In the genomic region with DNA sequence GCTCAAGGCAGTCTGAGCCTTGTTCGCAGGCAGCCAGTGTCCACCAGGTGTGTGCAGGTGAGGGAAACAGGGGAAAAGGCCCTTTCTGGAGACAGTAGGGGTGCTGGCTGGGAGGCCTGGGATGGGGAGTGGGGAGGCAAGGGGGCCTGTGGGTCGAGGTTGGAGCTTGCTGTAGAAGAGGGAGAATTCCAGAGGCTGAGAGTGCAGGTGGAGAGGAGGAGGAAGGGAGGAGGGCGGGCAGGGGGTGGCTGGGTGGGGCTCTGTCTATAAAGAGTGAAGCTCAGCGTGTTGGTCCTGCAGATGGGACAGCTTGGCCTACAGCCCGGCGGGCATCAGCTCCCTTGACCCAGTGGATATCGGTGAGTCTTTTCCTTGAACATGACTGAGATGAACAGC, we compare ENCODE assay signal across 19 cellular contexts. TPM values are rescaled to one million over a fixed set of nuclear protein-coding genes. Genes with fewer than 3 reads are reported as not detected.
A peak's percentile ranks its signal among the peaks of the same experiment; 100 is the strongest.
DNase-seq lines count a peak whose midpoint lies in the region; ATAC-seq and TF ChIP-seq lines count a peak whose summit lies in the region.
"Had no signal": no experiment of that assay in that cellular context is flagged by ENCODE, and none has a peak within 500 bp of the region (broad histone marks: within the 10 kb centered on the region; RNA-seq: fewer than 3 reads in every experiment).

A gene with protein sequence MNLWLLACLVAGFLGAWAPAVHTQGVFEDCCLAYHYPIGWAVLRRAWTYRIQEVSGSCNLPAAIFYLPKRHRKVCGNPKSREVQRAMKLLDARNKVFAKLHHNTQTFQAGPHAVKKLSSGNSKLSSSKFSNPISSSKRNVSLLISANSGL (plus strand): TSS at position 297 of the 396 bp plus-strand sequence. CDS start 290 bp downstream, outside the sequence.

- H3K27me3 Mint-ChIP-seq in T-helper 1 cell treated with Interleukin-12 subunit alpha and Interleukin-12 subunit beta and Interleukin-4 antibody, amounts not matched to agents 30 μg/mL and 1 μg/mL, for 36 hours (ENCODE audit: low read depth) = peaks cover 4% of the 10 kb centered on the region
- peaks cover 33% of the 10 kb centered on the region for H3K27me3 Mint-ChIP-seq in H9 (ENCODE audit: low read depth)
- peaks cover 6% of the 10 kb centered on the region for H3K27me3 Mint-ChIP-seq in activated naive CD8-positive, alpha-beta T cell treated with anti-CD3 and anti-CD28 coated beads, Interleukin-2, amount 10 ng/mL, durations not matched to agents 7 days and 5 days

- H3K23me2 ChIP-seq in H9 (ENCODE audit: insufficient read length, low read depth, low read length, poor library complexity, severe bottlenecking) = peaks cover 3% of the 10 kb centered on the region

- H2BK120ac ChIP-seq in H9 (ENCODE audit: low read depth, low read length, poor library complexity, severe bottlenecking) (no peak within 1 kb of the TSS), neuronal stem cell (ENCODE audit: low read depth, low read length) (peak within 1 kb of the TSS; percentile 13)

- no peak within 1 kb of the TSS for H3K56ac ChIP-seq in H9 (ENCODE audit: insufficient read length, low read depth, low read length)

- H3K36me3 ChIP-seq in neuronal stem cell (replicated peaks in 1 of 2; ENCODE audit: control insufficient read depth in 2 of 2, insufficient read depth in 2 of 2, low read length in 2 of 2) = no peaks in the 10 kb centered on the region
- H3K36me3 ChIP-seq: HAP-1, heart left ventricle, suprapubic skin had no signal

- H4K5ac ChIP-seq in H9 (ENCODE audit: insufficient read length, low read depth, low read length) = no peak within 1 kb of the TSS

- TF ChIP-seq CTCF in H9 (conservative IDR thresholded peaks at IDR 0.05) = no peak

- H3K4me2 ChIP-seq in H9 (ENCODE audit: insufficient read depth, insufficient read length, low read length) (no peak within 1 kb of the TSS), neuronal stem cell (ENCODE audit: insufficient read depth, low read length, poor library complexity, severe bottlenecking) (no peak within 1 kb of the TSS)

- no peak within 1 kb of the TSS for H3K4me3 ChIP-seq in neuronal stem cell (ENCODE audit: low read length in 2 of 2)
- H3K4me3 ChIP-seq: HAP-1, heart left ventricle, suprapubic skin had no signal

- no peak within 1 kb of the TSS for H4K8ac ChIP-seq in H9 (replicated peaks; ENCODE audit: insufficient read length, low read depth, low read length)
- no peak within 1 kb of the TSS for H4K8ac ChIP-seq in neuronal stem cell (ENCODE audit: low read depth, low read length)

- peaks cover 2% of the 10 kb centered on the region; the same call in 1 of the 2 replicates for H3K4me1 ChIP-seq in H9 (ENCODE audit: insufficient read depth, low read length)
- peaks cover 4 to 22% of the 10 kb centered on the region in 2 donors for H3K4me1 ChIP-seq in neuronal stem cell (ENCODE audit: control insufficient read depth in 2 of 2, insufficient read depth in 1 of 2, low read depth in 1 of 2, low read length in 2 of 2)

- peak within 1 kb of the TSS; percentile 5 for H3K18ac ChIP-seq in H9 (ENCODE audit: insufficient read length, low read depth, low read length)
- H3K18ac ChIP-seq in neuronal stem cell (ENCODE audit: low read length) = peak within 1 kb of the TSS; percentile 90

- peak within 1 kb of the TSS; percentile 80 for H3K27ac Mint-ChIP-seq in T-helper 1 cell treated with Interleukin-12 subunit alpha and Interleukin-12 subunit beta and Interleukin-4 antibody, amounts not matched to agents 30 μg/mL and 1 μg/mL, for 36 hours
- H3K27ac Mint-ChIP-seq in H9 = peak within 1 kb of the TSS in 2 of 3 experiments; percentile 18 to 57; a peak in 3 of 7 replicates
- peak within 1 kb of the TSS; percentile 100 for H3K27ac Mint-ChIP-seq in activated naive CD8-positive, alpha-beta T cell treated with anti-CD3 and anti-CD28 coated beads, Interleukin-2, amount 10 ng/mL, durations not matched to agents 7 days and 5 days

- H2BK5ac ChIP-seq in H9 (ENCODE audit: insufficient read length, low read length) = no peak within 1 kb of the TSS
- no peak within 1 kb of the TSS for H2BK5ac ChIP-seq in neuronal stem cell (ENCODE audit: low read length)

- H3K4me1 Mint-ChIP-seq in T-helper 1 cell treated with Interleukin-12 subunit alpha and Interleukin-12 subunit beta and Interleukin-4 antibody, amounts not matched to agents 30 μg/mL and 1 μg/mL, for 36 hours (ENCODE audit: low read depth) = peaks cover 5% of the 10 kb centered on the region
- H3K4me1 Mint-ChIP-seq in H9 = peaks cover 15 to 29% of the 10 kb centered on the region in 2 experiments
- peaks cover 20% of the 10 kb centered on the region for H3K4me1 Mint-ChIP-seq in activated naive CD8-positive, alpha-beta T cell treated with anti-CD3 and anti-CD28 coated beads, Interleukin-2, amount 10 ng/mL, durations not matched to agents 7 days and 5 days

- no peak within 1 kb of the TSS for H3K14ac ChIP-seq in H9 (ENCODE audit: insufficient read depth, low read length)
- peak within 1 kb of the TSS; percentile 56 for H3K14ac ChIP-seq in neuronal stem cell (ENCODE audit: low read length)

- H2BK20ac ChIP-seq in H9 (ENCODE audit: low read depth, low read length, poor library complexity, severe bottlenecking) = no peak within 1 kb of the TSS

- H4K20me1 ChIP-seq in H9 (ENCODE audit: control insufficient read depth, insufficient read depth, insufficient read length) = no peaks in the 10 kb centered on the region

- peak within 1 kb of the TSS; percentile 25 for H3K4me3 Mint-ChIP-seq in T-helper 1 cell treated with Interleukin-12 subunit alpha and Interleukin-12 subunit beta and Interleukin-4 antibody, amounts not matched to agents 30 μg/mL and 1 μg/mL, for 36 hours
- H3K4me3 Mint-ChIP-seq in H9 = peak within 1 kb of the TSS in 1 of 2 experiments; percentile 48; a peak in 1 of 5 replicates
- H3K4me3 Mint-ChIP-seq in activated naive CD8-positive, alpha-beta T cell treated with anti-CD3 and anti-CD28 coated beads, Interleukin-2, amount 10 ng/mL, durations not matched to agents 7 days and 5 days = peak within 1 kb of the TSS; percentile 90

- no peaks in the 10 kb centered on the region for H3K36me3 Mint-ChIP-seq in T-helper 1 cell treated with Interleukin-12 subunit alpha and Interleukin-12 subunit beta and Interleukin-4 antibody, amounts not matched to agents 30 μg/mL and 1 μg/mL, for 36 hours (ENCODE audit: low read depth)
- H3K36me3 Mint-ChIP-seq in H9 (ENCODE audit: insufficient read depth in 1 of 3, low read depth in 3 of 3) = no peaks in the 10 kb centered on the region
- H3K36me3 Mint-ChIP-seq in activated naive CD8-positive, alpha-beta T cell treated with anti-CD3 and anti-CD28 coated beads, Interleukin-2, amount 10 ng/mL, durations not matched to agents 7 days and 5 days = no peaks in the 10 kb centered on the region

- H3T11ph ChIP-seq in H9 (ENCODE audit: low read length) = no peak within 1 kb of the TSS

- H3K27me3 ChIP-seq in H9 (ENCODE audit: insufficient read depth, low read length) = no peaks in the 10 kb centered on the region
- H3K27me3 ChIP-seq in neuronal stem cell (ENCODE audit: control insufficient read depth in 3 of 3, insufficient read depth in 3 of 3, low read depth in 1 of 3, low read length in 3 of 3) = peaks cover 0 to 7% (median 4%) of the 10 kb centered on the region in 3 experiments

- ATAC-seq in activated naive CD8-positive, alpha-beta T cell treated with anti-CD3 and anti-CD28 coated beads, Interleukin-2, amount 10 ng/mL, durations not matched to agents 7 days and 5 days (ENCODE audit: low read depth) = no peak
- ATAC-seq in HG03460 (IDR thresholded peaks at IDR 0.05; ENCODE audit: unreplicated experiment) = no peak
- ATAC-seq: heart left ventricle, left ventricle myocardium superior had no signal

- no peak within 1 kb of the TSS for H3K4ac ChIP-seq in H9 (ENCODE audit: low read depth, low read length)
- H3K4ac ChIP-seq in neuronal stem cell (ENCODE audit: low read length) = no peak within 1 kb of the TSS

- H3K23ac ChIP-seq in H9 (ENCODE audit: insufficient read length, low read depth, low read length) (no peak within 1 kb of the TSS), neuronal stem cell (ENCODE audit: low read depth, low read length, poor library complexity) (no peak within 1 kb of the TSS)

- no peaks in the 10 kb centered on the region for H3K79me1 ChIP-seq in H9 (ENCODE audit: insufficient read depth, low read depth, low read length, poor library complexity, severe bottlenecking)
- no peaks in the 10 kb centered on the region for H3K79me1 ChIP-seq in neuronal stem cell (ENCODE audit: low read depth, low read length)

- H2AFZ ChIP-seq in H9 (ENCODE audit: low read length) = no peak within 1 kb of the TSS
- H2AFZ ChIP-seq in neuronal stem cell (ENCODE audit: low read length) = no peak within 1 kb of the TSS

- no peak within 1 kb of the TSS for H2BK15ac ChIP-seq in H9 (ENCODE audit: low read depth, low read length)
- H2BK15ac ChIP-seq in neuronal stem cell (ENCODE audit: low read length) = peak within 1 kb of the TSS; percentile 41

- no peaks in the 10 kb centered on the region for H3K9me3 ChIP-seq in H9 (ENCODE audit: control insufficient read depth, low read depth, low read length)
- H3K9me3 ChIP-seq in neuronal stem cell (replicated peaks in 1 of 2; ENCODE audit: control insufficient read depth in 2 of 2, insufficient read depth in 1 of 2, low read depth in 1 of 2, low read length in 2 of 2) = peaks cover 0 to 3% of the 10 kb centered on the region in 2 donors
- H3K9me3 ChIP-seq: HAP-1, heart left ventricle, suprapubic skin had no signal

- no CpG with 5 or more reads among the region's 7 CpGs for WGBS in H9 (ENCODE audit: extremely low coverage, insufficient read length, low lambda C conversion rate)
- WGBS in neuronal stem cell (ENCODE audit: extremely low coverage in 2 of 2, insufficient read length in 2 of 2, insufficient replicate concordance in 1 of 2), 2 donors = no CpG with 5 or more reads among the region's 7 CpGs

- H3K27ac ChIP-seq in H9 (ENCODE audit: insufficient read length, low read depth, low read length) (no peak within 1 kb of the TSS), neuronal stem cell (replicated peaks; ENCODE audit: low read length) (no peak within 1 kb of the TSS)
- H3K27ac ChIP-seq: 22Rv1, heart left ventricle, suprapubic skin had no signal

- H4K91ac ChIP-seq in H9 (ENCODE audit: insufficient read length, low read depth, low read length) = no peak within 1 kb of the TSS
- no peak within 1 kb of the TSS for H4K91ac ChIP-seq in neuronal stem cell (ENCODE audit: low read depth, low read length, poor library complexity)

- DNase-seq in T-helper 1 cell (no peak), H9 (no peak), neuronal stem cell (ENCODE audit: low spot score) (no peak), DMS153 treated with DMSO at 0.1 percent for 48 hours (lab: John Stamatoyannopoulos, UW; ENCODE audit: unreplicated experiment) (no peak), medulla oblongata (ENCODE audit: extremely low spot score) (no peak)
- no peak for DNase-seq in activated naive CD8-positive, alpha-beta T cell treated with anti-CD3 and anti-CD28 coated beads, Interleukin-2, amount 10 ng/mL, durations not matched to agents 7 days and 5 days
- DNase-seq: DMS53, left ventricle myocardium superior, NCI-H1930, NCI-H510A had no signal

- H3K9ac ChIP-seq in H9 (ENCODE audit: extremely low read depth, insufficient read length, low read length) = no peak within 1 kb of the TSS
- H3K9ac ChIP-seq in neuronal stem cell (ENCODE audit: low read depth, low read length, poor library complexity) = no peak within 1 kb of the TSS

- POLR2A ChIA-PET in activated naive CD8-positive, alpha-beta T cell treated with anti-CD3 and anti-CD28 coated beads, Interleukin-2, amount 10 ng/mL, durations not matched to agents 7 days and 5 days (lab: Charles Lee) = interaction anchor here (0.6 to 1.1 kb wide), 3 partner anchors 12 to 1628 kb away, joined by 3 to 5 read pairs (median 3); a partner anchor contains a TSS

- H3K9me3 Mint-ChIP-seq in T-helper 1 cell treated with Interleukin-12 subunit alpha and Interleukin-12 subunit beta and Interleukin-4 antibody, amounts not matched to agents 30 μg/mL and 1 μg/mL, for 36 hours = no peaks in the 10 kb centered on the region
- no peaks in the 10 kb centered on the region; a peak in 1 of 5 replicates for H3K9me3 Mint-ChIP-seq in H9
- H3K9me3 Mint-ChIP-seq in activated naive CD8-positive, alpha-beta T cell treated with anti-CD3 and anti-CD28 coated beads, Interleukin-2, amount 10 ng/mL, durations not matched to agents 7 days and 5 days = no peaks in the 10 kb centered on the region

- no peak within 1 kb of the TSS for H2BK12ac ChIP-seq in H9 (ENCODE audit: insufficient read length, low read depth, low read length)
- no peak within 1 kb of the TSS for H2BK12ac ChIP-seq in neuronal stem cell (ENCODE audit: low read length)

- H2AK5ac ChIP-seq in H9 (ENCODE audit: insufficient read length, low read length) (no peak within 1 kb of the TSS), neuronal stem cell (ENCODE audit: low read depth, low read length) (peak within 1 kb of the TSS; percentile 46)

- no peaks in the 10 kb centered on the region for H3K79me2 ChIP-seq in H9 (ENCODE audit: insufficient read depth, low read length)

RNA-seq across cellular contexts. Expression of the gene that starts here (rescaled TPM):
- not detected in 2 replicates for total RNA-seq in H9 (2021)
- total RNA-seq in activated naive CD8-positive, alpha-beta T cell treated with anti-CD3 and anti-CD28 coated beads, Interleukin-2, amount 10 ng/mL, durations not matched to agents 7 days and 5 days = 10 to 100 TPM; 15.9 to 19.0 TPM
- 0.36 TPM for polyA plus RNA-seq in neuronal stem cell (2013, experiment 1 of 2)
- 0.60 TPM for polyA plus RNA-seq in neuronal stem cell (2013, experiment 2 of 2)
- total RNA-seq: astrocyte, chondrocyte, heart left ventricle, left ventricle myocardium superior, suprapubic skin had no signal
- polyA plus RNA-seq: BJ, heart left ventricle had no signal

Comparison
In these comparisons a context has a peak if more than half of its experiments do, and no peak if none do; other contexts are left out.
1. RNA of the gene that starts here (total RNA-seq): 15.9 to 19.0 TPM in activated naive CD8-positive, alpha-beta T cell treated with anti-CD3 and anti-CD28 coated beads, Interleukin-2, amount 10 ng/mL, durations not matched to agents 7 days and 5 days; not detected in H9; every median in the first group is over 10 times any median in the second.
2. H3K27ac Mint-ChIP-seq: peak in every context shown above with its lines; median percentile 100 in activated naive CD8-positive, alpha-beta T cell treated with anti-CD3 and anti-CD28 coated beads, Interleukin-2, amount 10 ng/mL, durations not matched to agents 7 days and 5 days; 80 in T-helper 1 cell treated with Interleukin-12 subunit alpha and Interleukin-12 subunit beta and Interleukin-4 antibody, amounts not matched to agents 30 μg/mL and 1 μg/mL, for 36 hours; 38 in H9.